In genomic region chr11:35864131-35864530, GRCh38 we compare ENCODE assay signal across 34 cellular contexts.
"Had no signal": no experiment of that assay in that cellular context is flagged by ENCODE, and none has a peak within 500 bp of the region (broad histone marks: within the 10 kb centered on the region; RNA-seq: fewer than 3 reads in every experiment).

No MANE protein-coding gene starts in this region.

- H3K36me3 ChIP-seq: MG63 had no signal

- H3K4me3 ChIP-seq: MG63 had no signal

- H3K27ac ChIP-seq: KMS-11 had no signal

- DNase-seq: Karpas-422, Kasumi-1, MG63, MM.1S, MV-4-11, NCI-H1048, NCI-H1092, NCI-H1092 treated with DMSO at 0.1 percent for 48 hours, NCI-H1105, NCI-H1105 treated with DMSO at 0.1 percent for 48 hours, NCI-H1417, NCI-H1417 treated with DMSO at 0.1 percent for 48 hours, NCI-H1436, NCI-H1436 treated with DMSO at 0.1 percent for 48 hours, NCI-H146, NCI-H1694, NCI-H1694 treated with DMSO at 0.1 percent for 48 hours, NCI-H187, NCI-H187 treated with DMSO at 0.1 percent for 48 hours, NCI-H1930, NCI-H2029, NCI-H2029 treated with DMSO at 0.1 percent for 48 hours, NCI-H2081, NCI-H2081 treated with DMSO at 0.1 percent for 48 hours, NCI-H2107, NCI-H2171, NCI-H2171 treated with DMSO at 0.1 percent for 48 hours, NCI-H2227 treated with DMSO at 0.1 percent for 48 hours, NCI-H226, NCI-H345, NCI-H446, NCI-H446 treated with DMSO at 0.1 percent for 48 hours, NCI-H510A had no signal

- H3K4me2 ChIP-seq: KMS-11 had no signal
